Comparison of ENCODE assay signal across 20 cellular contexts in the genomic region with DNA sequence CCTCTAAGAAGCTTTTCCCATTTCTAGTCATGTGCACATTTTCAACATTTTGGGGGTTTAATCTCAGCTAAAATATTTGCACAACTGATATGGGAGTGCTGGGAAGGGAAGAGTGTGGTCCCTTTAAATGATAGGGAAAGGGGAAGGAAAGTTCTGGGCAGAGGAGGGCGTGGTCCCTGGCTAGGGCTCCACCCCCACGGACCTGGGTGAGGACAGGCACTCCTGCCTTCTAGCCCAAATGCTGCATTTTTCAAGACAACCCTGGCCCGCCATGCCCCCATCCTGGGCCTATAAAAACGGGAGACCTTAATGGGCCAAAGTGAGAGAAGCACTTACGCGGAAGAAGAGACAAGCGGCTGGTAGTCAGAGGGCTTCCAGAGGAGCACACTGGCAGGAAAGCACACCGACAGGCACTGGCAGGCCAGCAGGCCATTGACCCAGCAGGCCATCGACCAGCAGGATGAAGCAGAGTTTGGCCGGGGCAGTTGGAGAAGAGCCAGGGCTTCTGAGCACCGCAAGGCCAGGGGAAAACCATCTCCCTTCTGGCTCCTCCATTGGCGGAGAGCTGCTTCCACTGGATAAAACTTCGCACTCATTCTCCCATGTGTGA.
"Had no signal": no experiment of that assay in that cellular context is flagged by ENCODE, and none has a peak within 500 bp of the region (broad histone marks: within the 10 kb centered on the region; RNA-seq: fewer than 3 reads in every experiment).

No MANE protein-coding gene starts in this region.

- H3K4me2 ChIP-seq: hepatocyte, neural progenitor cell had no signal

- H3K9me3 ChIP-seq: left ventricle myocardium inferior, thoracic aorta, vagina had no signal

- H3K36me3 ChIP-seq: left ventricle myocardium inferior, neural progenitor cell, thoracic aorta, vagina had no signal

- DNase-seq: activated CD4-positive, alpha-beta memory T cell treated with anti-CD3 and anti-CD28 coated beads, Interleukin-2, amount 10 ng/mL, durations not matched to agents 7 days and 5 days; activated CD4-positive, alpha-beta T cell treated with anti-CD3 and anti-CD28 coated beads, Interleukin-2, amount 10 ng/mL, durations not matched to agents 24 days and 14 days; activated effector memory CD4-positive, alpha-beta T cell treated with Interleukin-2 at 50 U/mL for 16 hours; activated naive CD4-positive, alpha-beta T cell treated with anti-CD3 and anti-CD28 coated beads for 36 hours; activated naive CD8-positive, alpha-beta T cell treated with anti-CD3 and anti-CD28 coated beads, Interleukin-2, amount 10 ng/mL, durations not matched to agents 7 days and 5 days; activated T-cell treated with anti-CD3 and anti-CD28 coated beads, Interleukin-2, amount 50 U/mL, for 72 hours; effector CD4-positive, alpha-beta T cell; foreskin keratinocyte; kidney glomerular epithelial cell; left ventricle myocardium inferior; naive thymus-derived CD4-positive, alpha-beta T cell; retina; stimulated activated CD4-positive, alpha-beta T cell treated with anti-CD3 and anti-CD28 coated beads, Interleukin-2, amount 100 ng/mL, for 48 hours; stimulated activated naive CD4-positive, alpha-beta T cell; T-helper 17 cell had no signal

- H3K4me1 ChIP-seq: foreskin keratinocyte, left ventricle myocardium inferior, vagina had no signal

- H3K4me3 ChIP-seq: hepatocyte, left ventricle myocardium inferior, neural progenitor cell, thoracic aorta, vagina had no signal

- H3K27ac ChIP-seq: foreskin keratinocyte, hepatocyte, left ventricle myocardium inferior, neural progenitor cell, thoracic aorta, vagina had no signal

- H3K9ac ChIP-seq: neural progenitor cell had no signal

- H2AFZ ChIP-seq: hepatocyte, neural progenitor cell had no signal

- ATAC-seq: activated CD4-positive, CD25-positive, alpha-beta regulatory T cell treated with anti-CD3 and anti-CD28 coated beads, Interleukin-2, amount 50 U/mL, for 24 hours; activated T-cell treated with anti-CD3 and anti-CD28 coated beads, Interleukin-2, amount 50 U/mL, for 72 hours; foreskin keratinocyte; naive thymus-derived CD4-positive, alpha-beta T cell; T-helper 17 cell had no signal

- H3K27me3 ChIP-seq: foreskin keratinocyte, hepatocyte, neural progenitor cell, vagina had no signal

- H3K79me2 ChIP-seq: hepatocyte had no signal
